Comparison of ENCODE assay signal across 3 cellular contexts in the genomic region with DNA sequence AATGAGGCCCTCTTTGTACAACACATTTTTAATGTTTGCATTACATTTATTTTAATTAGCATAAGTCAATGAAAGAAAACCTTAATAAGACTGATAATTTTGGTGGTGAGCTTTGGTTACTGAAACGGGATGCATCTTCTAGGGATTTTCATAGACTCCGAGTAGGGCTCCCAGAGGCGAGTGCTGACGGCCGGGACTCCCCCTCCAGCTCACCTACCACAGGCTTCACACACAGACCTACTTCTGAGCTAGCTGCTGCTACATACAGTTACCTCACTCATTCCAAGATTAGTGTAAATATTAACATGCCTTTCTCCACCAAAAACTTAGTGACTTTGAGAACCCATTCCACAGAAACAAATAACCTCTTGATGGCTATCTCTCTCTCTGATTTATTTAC.
"Had no signal": no experiment of that assay in that cellular context is flagged by ENCODE, and none has a peak within 500 bp of the region (broad histone marks: within the 10 kb centered on the region; RNA-seq: fewer than 3 reads in every experiment).

No MANE protein-coding gene starts in this region.

- DNase-seq: GDM1, GF-D8 had no signal

- ATAC-seq: GM12878 had no signal
